In genomic region chr4:3213661-3214250, GRCh38 we compare ENCODE assay signal across 26 cellular contexts. TPM values are rescaled to one million over a fixed set of nuclear protein-coding genes. Genes with fewer than 3 reads are reported as not detected.
DNase-seq lines count a peak whose midpoint lies in the region; ATAC-seq and TF ChIP-seq lines count a peak whose summit lies in the region.
"Had no signal": no experiment of that assay in that cellular context is flagged by ENCODE, and none has a peak within 500 bp of the region (broad histone marks: within the 10 kb centered on the region; RNA-seq: fewer than 3 reads in every experiment).

No MANE protein-coding gene starts in this region.

- H3K27me3 ChIP-seq in sigmoid colon, result no peaks in the 10 kb centered on the region
- H3K27me3 ChIP-seq: MG63, SJCRH30 had no signal

- no peak overlapping the region for H3K27ac ChIP-seq in sigmoid colon
- H3K27ac ChIP-seq: SJCRH30 had no signal

- no peaks in the 10 kb centered on the region for H3K9me3 ChIP-seq in sigmoid colon
- H3K9me3 ChIP-seq: MG63, SJCRH30 had no signal

- no peaks in the 10 kb centered on the region for H3K27me3 Mint-ChIP-seq in activated naive CD4-positive, alpha-beta T cell treated with anti-CD3 and anti-CD28 coated beads, Interleukin-2, amount 10 ng/mL, durations not matched to agents 7 days and 5 days
- H3K27me3 Mint-ChIP-seq: CD4-positive, alpha-beta memory T cell had no signal

- peaks cover 3% of the 10 kb centered on the region for H3K4me1 Mint-ChIP-seq in activated naive CD4-positive, alpha-beta T cell treated with anti-CD3 and anti-CD28 coated beads, Interleukin-2, amount 10 ng/mL, durations not matched to agents 7 days and 5 days

- TF ChIP-seq POLR2A in GM19193 (IDR thresholded peaks at IDR 0.05; ENCODE audit: extremely low read depth, insufficient read depth, insufficient read length) (peak; percentile 22), sigmoid colon (IDR thresholded peaks at IDR 0.05) (no peak)

- peaks cover 65% of the 10 kb centered on the region for H3K36me3 Mint-ChIP-seq in activated naive CD4-positive, alpha-beta T cell treated with anti-CD3 and anti-CD28 coated beads, Interleukin-2, amount 10 ng/mL, durations not matched to agents 7 days and 5 days
- peaks cover 4 to 11% of the 10 kb centered on the region in 2 donors for H3K36me3 Mint-ChIP-seq in activated naive CD4-positive, alpha-beta T cell treated with anti-CD3 and anti-CD28 coated beads, Interleukin-2, amount 50 U/mL, for 72 hours

- no peaks in the 10 kb centered on the region for H3K9me3 Mint-ChIP-seq in activated naive CD4-positive, alpha-beta T cell treated with anti-CD3 and anti-CD28 coated beads, Interleukin-2, amount 10 ng/mL, durations not matched to agents 7 days and 5 days
- H3K9me3 Mint-ChIP-seq in activated naive CD4-positive, alpha-beta T cell treated with anti-CD3 and anti-CD28 coated beads, Interleukin-2, amount 50 U/mL, for 72 hours, result no peaks in the 10 kb centered on the region
- H3K9me3 Mint-ChIP-seq: CD4-positive, alpha-beta memory T cell had no signal

- H3K4me3 Mint-ChIP-seq in activated naive CD4-positive, alpha-beta T cell treated with anti-CD3 and anti-CD28 coated beads, Interleukin-2, amount 10 ng/mL, durations not matched to agents 7 days and 5 days, result no peak overlapping the region
- H3K4me3 Mint-ChIP-seq: CD4-positive, alpha-beta memory T cell had no signal

- H3K27ac Mint-ChIP-seq in activated naive CD4-positive, alpha-beta T cell treated with anti-CD3 and anti-CD28 coated beads, Interleukin-2, amount 10 ng/mL, durations not matched to agents 7 days and 5 days, result peak overlapping the region; percentile 11
- H3K27ac Mint-ChIP-seq in activated naive CD4-positive, alpha-beta T cell treated with anti-CD3 and anti-CD28 coated beads, Interleukin-2, amount 50 U/mL, for 72 hours, result peak overlapping the region in 1 of 2 donors; percentile 81
- H3K27ac Mint-ChIP-seq: CD4-positive, alpha-beta memory T cell had no signal

- no peak for TF ChIP-seq CTCF in sigmoid colon (IDR thresholded peaks at IDR 0.05)

- H3K4me1 ChIP-seq in sigmoid colon, result no peaks in the 10 kb centered on the region
- H3K4me1 ChIP-seq: SJCRH30 had no signal

- CTCF ChIA-PET in activated naive CD4-positive, alpha-beta T cell treated with anti-CD3 and anti-CD28 coated beads, Interleukin-2, amount 10 ng/mL, durations not matched to agents 7 days and 5 days (lab: Charles Lee), result no interaction called here

- peaks cover 47 to 90% (median 69%) of the 10 kb centered on the region in 4 donors for H3K36me3 ChIP-seq in sigmoid colon

- no peak for ATAC-seq in activated naive CD4-positive, alpha-beta T cell treated with anti-CD3 and anti-CD28 coated beads, Interleukin-2, amount 50 U/mL, for 72 hours
- ATAC-seq: HCT116, PC-3, Right ventricle myocardium inferior had no signal

- no peak for TF ChIP-seq EP300 in sigmoid colon (IDR thresholded peaks at IDR 0.05)

- intact Hi-C loops in sigmoid colon (cut with DNase I), result no loop called here

- DNase-seq in activated naive CD4-positive, alpha-beta T cell treated with anti-CD3 and anti-CD28 coated beads, Interleukin-2, amount 10 ng/mL, durations not matched to agents 7 days and 5 days, result no peak
- no peak for DNase-seq in activated naive CD4-positive, alpha-beta T cell treated with anti-CD3 and anti-CD28 coated beads, Interleukin-2, amount 50 U/mL, for 72 hours (ENCODE audit: low spot score in 2 of 2)
- peak; percentile 55 for DNase-seq in mesenteric fat pad (ENCODE audit: low spot score)
- peak; percentile 28 for DNase-seq in sigmoid colon
- DNase-seq in ureter (ENCODE audit: low spot score), result no peak
- DNase-seq in GM19240 (ENCODE audit: insufficient read length, low spot score), result no peak
- DNase-seq in HK-2 (ENCODE audit: unreplicated experiment), result no peak
- DNase-seq: AML-193; C1 segment of cervical spinal cord; CD4-positive, alpha-beta memory T cell; COR-L47; DMS53; IMR-90; KG1; MG63; NCI-H1105 treated with DMSO at 0.1 percent for 48 hours; NCI-H146; NCI-H2029; NCI-H446; NCI-H524 treated with DMSO at 0.1 percent for 48 hours; NCI-H774; PC-3; SJCRH30 had no signal

- no peak overlapping the region for H3K4me3 ChIP-seq in sigmoid colon
- H3K4me3 ChIP-seq: MG63, SJCRH30 had no signal

- WGBS in sigmoid colon, 2 donors, result 96% methylated on average over 15 of the region's 15 CpGs

RNA-seq across cellular contexts. Expression of gene MSANTD1, which starts 35.2 kb away (rescaled TPM):
- 1 to 10 TPM in 1 of 2 donors, under 1 TPM in 1; 0.48 to 1.6 TPM for total RNA-seq in activated naive CD4-positive, alpha-beta T cell treated with anti-CD3 and anti-CD28 coated beads, Interleukin-2, amount 50 U/mL, for 72 hours
- total RNA-seq in mesenteric fat pad (0.80 TPM), sigmoid colon (1 to 10 TPM in 2 of 4 donors, under 1 TPM in 2; 0.16 to 1.2 (median 0.73) TPM), ureter (1.7 TPM)
- under 1 TPM in 2 of 3 donors, not detected in 1; under 0.01 to 0.44 TPM for polyA plus RNA-seq in sigmoid colon

Comparison
In these comparisons a context has a peak if more than half of its experiments do, and no peak if none do; other contexts are left out.
1. DNase-seq: peak in mesenteric fat pad (single experiment) and sigmoid colon (single experiment); none in activated naive CD4-positive, alpha-beta T cell treated with anti-CD3 and anti-CD28 coated beads, Interleukin-2, amount 10 ng/mL, durations not matched to agents 7 days and 5 days (single experiment), activated naive CD4-positive, alpha-beta T cell treated with anti-CD3 and anti-CD28 coated beads, Interleukin-2, amount 50 U/mL, for 72 hours (0 of 2), ureter (single experiment), GM19240 (single experiment) and HK-2 (single experiment).